ENCODE assay signal across 8 cellular contexts in genomic region chr3:128051837-128052766, GRCh38. TPM values are rescaled to one million over a fixed set of nuclear protein-coding genes. Genes with fewer than 3 reads are reported as not detected.
DNase-seq lines count a peak whose midpoint lies in the region; ATAC-seq and TF ChIP-seq lines count a peak whose summit lies in the region.

Gene SEC61A1 (plus strand): TSS chr3:128052437. CDS start chr3:128052553, 116 bp downstream.

- H3K27ac ChIP-seq in upper lobe of right lung = peak within 1 kb of the TSS; percentile 96

- no peak for TF ChIP-seq CTCF in progenitor cell of endocrine pancreas (IDR thresholded peaks at IDR 0.05; ENCODE audit: unreplicated experiment)
- TF ChIP-seq CTCF in upper lobe of right lung (IDR thresholded peaks at IDR 0.05) = no peak

- H3K4me1 Mint-ChIP-seq in progenitor cell of endocrine pancreas (ENCODE audit: low read depth) = peaks cover 29% of the 10 kb centered on the region

- intact Hi-C loops in T-helper 1 cell treated with Interleukin-12 subunit alpha and Interleukin-12 subunit beta and Interleukin-4 antibody, amounts not matched to agents 30 ng/mL and 1 ng/mL, for 36 hours (cut with micrococcal nuclease) = loop anchor here (1.0 to 10.0 kb wide), 18 partner anchors 23 to 1967 kb away; partner anchors contain the start of genes ACAD9, CHCHD6, EEFSEC and ISY1
- intact Hi-C loops in left cardiac atrium (cut with DNase I) = no loop called here
- intact Hi-C loops in upper lobe of right lung (cut with DNase I) = no loop called here

- H3K36me3 ChIP-seq in upper lobe of right lung = peaks cover 22% of the 10 kb centered on the region

- no peaks in the 10 kb centered on the region for H3K9me3 ChIP-seq in upper lobe of right lung

- DNase-seq in NCI-H1694 (lab: John Stamatoyannopoulos, UW) (peak; percentile 71), amniotic epithelial cell (ENCODE audit: low read depth) (peak; percentile 89), left cardiac atrium (peak; percentile 96), progenitor cell of endocrine pancreas (ENCODE audit: low spot score, unreplicated experiment) (peak; percentile 91), upper lobe of right lung (peak; percentile 98)

- H3K9me3 Mint-ChIP-seq in progenitor cell of endocrine pancreas (ENCODE audit: low read depth) = no peaks in the 10 kb centered on the region

- peak within 1 kb of the TSS; percentile 92 for H3K4me3 ChIP-seq in upper lobe of right lung

- H3K4me3 Mint-ChIP-seq in progenitor cell of endocrine pancreas (ENCODE audit: low read depth) = peak within 1 kb of the TSS; percentile 88

- peak; percentile 91 for ATAC-seq in HG02884 (IDR thresholded peaks at IDR 0.05; ENCODE audit: unreplicated experiment)
- peak; percentile 97 to 98 for ATAC-seq in left cardiac atrium
- ATAC-seq in upper lobe of right lung = peak; percentile 98

- H3K27ac Mint-ChIP-seq in progenitor cell of endocrine pancreas = peak within 1 kb of the TSS; percentile 98

- H3K27me3 ChIP-seq in upper lobe of right lung = no peaks in the 10 kb centered on the region

- peaks cover 7% of the 10 kb centered on the region for H3K36me3 Mint-ChIP-seq in progenitor cell of endocrine pancreas (ENCODE audit: insufficient read depth)

- peak; percentile 91 for TF ChIP-seq POLR2A in GM15510 (IDR thresholded peaks at IDR 0.05; ENCODE audit: borderline replicate concordance, extremely low read depth, insufficient read length)

- peaks cover 34% of the 10 kb centered on the region for H3K4me1 ChIP-seq in upper lobe of right lung

- H3K27me3 Mint-ChIP-seq in progenitor cell of endocrine pancreas = peaks cover 3% of the 10 kb centered on the region

RNA-seq across cellular contexts. Expression of gene SEC61A1, which starts in this region (rescaled TPM):
- total RNA-seq in T-helper 1 cell treated with Interleukin-12 subunit alpha and Interleukin-12 subunit beta and Interleukin-4 antibody, amounts not matched to agents 30 ng/mL and 1 ng/mL, for 36 hours = 243 and 246 TPM in 2 replicates
- total RNA-seq in left cardiac atrium = 100 to 1,000 TPM in 1 of 2 donors, 10 to 100 TPM in 1; 80.0 to 134 TPM
- total RNA-seq in progenitor cell of endocrine pancreas = 171 and 176 TPM in 2 replicates
- total RNA-seq in upper lobe of right lung = 183 TPM

Comparison
In these comparisons a context has a peak if more than half of its experiments do, and no peak if none do; other contexts are left out.
1. Peak in every context shown above with its lines: DNase-seq, ATAC-seq, H3K4me3 ChIP-seq and H3K27ac ChIP-seq.